13 cellular contexts compared by ENCODE assay signal in genomic region chr5:14534773-14535172, GRCh38. TPM values are rescaled to one million over a fixed set of nuclear protein-coding genes. Genes with fewer than 3 reads are reported as not detected.
DNase-seq lines count a peak whose midpoint lies in the region; ATAC-seq and TF ChIP-seq lines count a peak whose summit lies in the region.
"Had no signal": no experiment of that assay in that cellular context is flagged by ENCODE, and none has a peak within 500 bp of the region (broad histone marks: within the 10 kb centered on the region; RNA-seq: fewer than 3 reads in every experiment).

No MANE protein-coding gene starts in this region.

- H3K36me3 Mint-ChIP-seq in nephron (ENCODE audit: low read depth) = no peaks in the 10 kb centered on the region

- peak overlapping the region; percentile 38 for H3K27ac ChIP-seq in C4-2B
- H3K27ac ChIP-seq: SK-N-MC had no signal

- H3K27me3 Mint-ChIP-seq in nephron (ENCODE audit: low read depth) = no peaks in the 10 kb centered on the region

- peaks cover 16% of the 10 kb centered on the region for H3K9me3 Mint-ChIP-seq in nephron

- peaks cover 11% of the 10 kb centered on the region for H3K4me1 Mint-ChIP-seq in nephron

- DNase-seq in NCI-H2029 (lab: John Stamatoyannopoulos, UW) (peak; percentile 47), astrocyte of the hippocampus (ENCODE audit: low read depth, low spot score) (peak; percentile 11), C1 segment of cervical spinal cord (lab: John Stamatoyannopoulos, UW) (no peak), left lobe of liver (ENCODE audit: low spot score) (no peak)
- DNase-seq: NCI-H446; posterior cingulate gyrus; stimulated activated CD4-positive, alpha-beta T cell treated with anti-CD3 and anti-CD28 coated beads, Interleukin-4, amount 100 ng/mL, for 1 hour; stimulated activated naive CD8-positive, alpha-beta T cell treated with anti-CD3 and anti-CD28 coated beads, Interleukin-15, Interleukin-2, amounts not matched to agents 100 U/mL and 50 U/mL, for 24 hours had no signal

- H3K4me3 Mint-ChIP-seq in nephron = no peak overlapping the region

- no peak for TF ChIP-seq CTCF in C4-2B (conservative IDR thresholded peaks at IDR 0.05)
- no peak for TF ChIP-seq CTCF in nephron (IDR thresholded peaks at IDR 0.05; ENCODE audit: unreplicated experiment in 3 of 3)

- ATAC-seq in HG03565 (IDR thresholded peaks at IDR 0.05; ENCODE audit: unreplicated experiment) (no peak), HG02973 (IDR thresholded peaks at IDR 0.05; ENCODE audit: unreplicated experiment) (no peak), left lobe of liver (no peak)
- ATAC-seq: stimulated activated naive CD8-positive, alpha-beta T cell treated with anti-CD3 and anti-CD28 coated beads, Interleukin-15, Interleukin-2, amounts not matched to agents 100 U/mL and 50 U/mL, for 24 hours had no signal

- peak overlapping the region; percentile 31 to 68 (median 35) for H3K27ac Mint-ChIP-seq in nephron

RNA-seq across cellular contexts. Expression of gene OTULINL, which starts 46.8 kb away (rescaled TPM):
- total RNA-seq in left lobe of liver = 1.4 TPM

Comparison
In these comparisons a context has a peak if more than half of its experiments do, and no peak if none do; other contexts are left out.
1. DNase-seq: peak in NCI-H2029 (single experiment) and astrocyte of the hippocampus (single experiment); none in C1 segment of cervical spinal cord (0 of 14) and left lobe of liver (single experiment).